Comparison of ENCODE assay signal across 16 cellular contexts in the genomic region with DNA sequence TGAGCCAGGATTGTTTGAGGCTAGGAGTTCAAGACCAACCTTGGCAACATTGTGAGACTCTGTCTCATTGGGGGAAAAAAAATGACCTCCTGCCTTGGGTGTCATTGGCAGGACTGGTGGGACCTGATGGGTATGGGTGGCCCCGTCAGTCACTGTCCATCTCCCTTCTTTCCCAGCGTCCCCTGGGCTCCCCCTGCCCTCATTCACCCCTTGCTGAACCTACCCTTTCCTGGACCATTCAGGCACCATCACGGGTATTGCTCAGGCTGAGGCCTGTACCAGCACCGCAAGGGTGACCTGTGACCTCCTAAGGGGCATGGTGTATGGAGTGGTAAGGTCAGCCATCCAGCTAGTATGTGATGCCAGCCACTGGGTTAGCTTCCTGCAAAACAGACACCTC. TPM values are rescaled to one million over a fixed set of nuclear protein-coding genes. Genes with fewer than 3 reads are reported as not detected.
DNase-seq lines count a peak whose midpoint lies in the region; ATAC-seq, FAIRE-seq and TF ChIP-seq lines count a peak whose summit lies in the region.
"Had no signal": no experiment of that assay in that cellular context is flagged by ENCODE, and none has a peak within 500 bp of the region (broad histone marks: within the 10 kb centered on the region; RNA-seq: fewer than 3 reads in every experiment).

No MANE protein-coding gene starts in this region.

- H3K27me3 Mint-ChIP-seq in stimulated activated naive CD8-positive, alpha-beta T cell treated with anti-CD3 and anti-CD28 coated beads, Interleukin-15, amount 100 ng/mL, for 72 hours = no peaks in the 10 kb centered on the region
- H3K27me3 Mint-ChIP-seq in natural killer cell treated with Interleukin-12 subunit alpha and Interleukin-12 subunit beta and Interleukin-15 and Interleukin-18, amount 100 ng/mL, for 72 hours = no peaks in the 10 kb centered on the region
- H3K27me3 Mint-ChIP-seq: CD4-positive, CD25-positive, alpha-beta regulatory T cell; IgD-negative memory B cell had no signal

- no peaks in the 10 kb centered on the region for H3K36me3 ChIP-seq in GM12878 (ENCODE audit: control insufficient read depth in 2 of 2, insufficient read depth in 2 of 2, low read length in 1 of 2)
- peaks cover 0 to 42% (median 9%) of the 10 kb centered on the region in 6 donors for H3K36me3 ChIP-seq in spleen

- POLR2A ChIA-PET in GM12878 (lab: Charles Lee) = interaction anchor here (0.5 kb wide), 1 partner anchor 352 kb away, joined by 4 read pairs; no protein-coding TSS in a partner anchor

- no peak overlapping the region for H2AFZ ChIP-seq in GM12878 (ENCODE audit: control insufficient read depth, low read depth, low read length)

- peak; percentile 20; the same call in 1 of the 2 replicates for TF ChIP-seq POLR2A in GM12878 (IDR thresholded peaks at IDR 0.05; ENCODE audit: low read depth, low read length)
- no peak for TF ChIP-seq POLR2A in spleen (IDR thresholded peaks at IDR 0.05)

- no peak for DNase-seq in stimulated activated naive CD8-positive, alpha-beta T cell treated with anti-CD3 and anti-CD28 coated beads, Interleukin-15, amount 100 ng/mL, for 72 hours
- no peak for DNase-seq in stimulated activated naive CD8-positive, alpha-beta T cell treated with anti-CD3 and anti-CD28 coated beads, Interleukin-15, Interleukin-2, amounts not matched to agents 100 U/mL and 50 U/mL, for 24 hours
- no peak for DNase-seq in GM12878 (ENCODE audit: low read depth, low spot score)
- no peak for DNase-seq in natural killer cell treated with Interleukin-12 subunit alpha and Interleukin-12 subunit beta and Interleukin-15 and Interleukin-18, amount 100 ng/mL, for 72 hours (ENCODE audit: low spot score)
- DNase-seq in stimulated activated effector memory CD8-positive, alpha-beta T cell treated with anti-CD3 and anti-CD28 coated beads, Interleukin-12 subunit alpha, Interleukin-12 subunit beta, amount 100 ng/mL, for 72 hours (ENCODE audit: low spot score in 2 of 2) = no peak
- DNase-seq in epidermal melanocyte (ENCODE audit: insufficient read length, low spot score) = no peak
- no peak for DNase-seq in spleen
- DNase-seq: ACHN; Calu3; CD4-positive, CD25-positive, alpha-beta regulatory T cell; DMS 273 treated with DMSO at 0.1 percent for 48 hours had no signal

- no peak for TF ChIP-seq EP300 in GM12878 (IDR thresholded peaks at IDR 0.05; ENCODE audit: borderline replicate concordance in 1 of 2, control insufficient read depth in 1 of 2, low read depth in 2 of 2, low read length in 2 of 2)

- FAIRE-seq in GM12878 (lab: Jason Lieb, UNC) = no peak
- FAIRE-seq: GM12891 had no signal

- H3K9me3 Mint-ChIP-seq in stimulated activated naive CD8-positive, alpha-beta T cell treated with anti-CD3 and anti-CD28 coated beads, Interleukin-15, amount 100 ng/mL, for 72 hours = no peaks in the 10 kb centered on the region
- H3K9me3 Mint-ChIP-seq in natural killer cell treated with Interleukin-12 subunit alpha and Interleukin-12 subunit beta and Interleukin-15 and Interleukin-18, amount 100 ng/mL, for 72 hours = no peaks in the 10 kb centered on the region
- no peaks in the 10 kb centered on the region for H3K9me3 Mint-ChIP-seq in stimulated activated effector memory CD8-positive, alpha-beta T cell treated with anti-CD3 and anti-CD28 coated beads, Interleukin-12 subunit alpha, Interleukin-12 subunit beta, amount 100 ng/mL, for 72 hours
- H3K9me3 Mint-ChIP-seq: CD4-positive, CD25-positive, alpha-beta regulatory T cell; IgD-negative memory B cell had no signal

- peak; percentile 11 for ATAC-seq in stimulated activated naive CD8-positive, alpha-beta T cell treated with anti-CD3 and anti-CD28 coated beads, Interleukin-15, amount 100 ng/mL, for 72 hours
- ATAC-seq in stimulated activated naive CD8-positive, alpha-beta T cell treated with anti-CD3 and anti-CD28 coated beads, Interleukin-15, Interleukin-2, amounts not matched to agents 100 U/mL and 50 U/mL, for 24 hours = no peak
- ATAC-seq in GM12878 (no peak), GM18867 (IDR thresholded peaks at IDR 0.05; ENCODE audit: unreplicated experiment) (no peak)
- ATAC-seq in natural killer cell treated with Interleukin-12 subunit alpha and Interleukin-12 subunit beta and Interleukin-15 and Interleukin-18, amount 100 ng/mL, for 72 hours = peak; percentile 11 to 36
- ATAC-seq in stimulated activated effector memory CD8-positive, alpha-beta T cell treated with anti-CD3 and anti-CD28 coated beads, Interleukin-12 subunit alpha, Interleukin-12 subunit beta, amount 100 ng/mL, for 72 hours = peak; percentile 4
- ATAC-seq: HCT116 had no signal

- TF ChIP-seq CTCF in GM12878 (IDR thresholded peaks at IDR 0.05 in 2 of 3, conservative IDR thresholded peaks at IDR 0.05 in 1 of 3; ENCODE audit: control insufficient read depth in 2 of 3, extremely low read depth in 1 of 3, insufficient read depth in 1 of 3, low read depth in 3 of 3, low read length in 3 of 3) (no peak), spleen (IDR thresholded peaks at IDR 0.05 in 8 of 11, conservative IDR thresholded peaks at IDR 0.05 in 3 of 11) (no peak)

- no peak overlapping the region for H3K27ac Mint-ChIP-seq in stimulated activated naive CD8-positive, alpha-beta T cell treated with anti-CD3 and anti-CD28 coated beads, Interleukin-15, amount 100 ng/mL, for 72 hours
- H3K27ac Mint-ChIP-seq in natural killer cell treated with Interleukin-12 subunit alpha and Interleukin-12 subunit beta and Interleukin-15 and Interleukin-18, amount 100 ng/mL, for 72 hours = no peak overlapping the region
- H3K27ac Mint-ChIP-seq in stimulated activated effector memory CD8-positive, alpha-beta T cell treated with anti-CD3 and anti-CD28 coated beads, Interleukin-12 subunit alpha, Interleukin-12 subunit beta, amount 100 ng/mL, for 72 hours = peak overlapping the region; percentile 37
- H3K27ac Mint-ChIP-seq: IgD-negative memory B cell had no signal

- intact Hi-C loops in GM12878 (cut with micrococcal nuclease; ENCODE audit: unreplicated experiment) (no loop called here), spleen (cut with DNase I; ENCODE audit: low total_unique reads) (no loop called here)

- CTCF ChIA-PET in GM12878 (lab: Yijun Ruan, JAX) = interaction anchor here (0.6 kb wide), 1 partner anchor 58 kb away, joined by 5 read pairs; no protein-coding TSS in a partner anchor

- RAD21 ChIA-PET in GM12878 (lab: Charles Lee; ENCODE audit: unreplicated experiment) = no interaction called here

- no peak overlapping the region for H3K4me3 ChIP-seq in GM12878
- no peak overlapping the region for H3K4me3 ChIP-seq in spleen
- H3K4me3 ChIP-seq: BLaER1 treated with 17β-estradiol and CSF1 and Interleukin-3, amounts not matched to agents 10 nM and 100 nM had no signal

- H3K9me3 ChIP-seq in GM12878 (replicated peaks; ENCODE audit: control insufficient read depth, insufficient read depth, low read length) (no peaks in the 10 kb centered on the region), spleen (no peaks in the 10 kb centered on the region)
- H3K9me3 ChIP-seq: BLaER1 treated with 17β-estradiol and CSF1 and Interleukin-3, amounts not matched to agents 10 nM and 100 nM had no signal

- SMC1A ChIA-PET in GM12878 (lab: Charles Lee; ENCODE audit: uncharacterized antibody, unreplicated experiment) = no interaction called here

- H3K9ac ChIP-seq in GM12878 (ENCODE audit: control insufficient read depth, insufficient read depth, low read length) = no peak overlapping the region
- H3K9ac ChIP-seq: BLaER1 treated with 17β-estradiol and CSF1 and Interleukin-3, amounts not matched to agents 10 nM and 100 nM had no signal

- H4K20me1 ChIP-seq in GM12878 (ENCODE audit: control insufficient read depth, insufficient read depth) = no peaks in the 10 kb centered on the region
- H4K20me1 ChIP-seq: BLaER1 treated with 17β-estradiol and CSF1 and Interleukin-3, amounts not matched to agents 10 nM and 100 nM had no signal

- H3K4me2 ChIP-seq in GM12878 (ENCODE audit: control insufficient read depth, insufficient read depth) = no peak overlapping the region
- H3K4me2 ChIP-seq: BLaER1 treated with 17β-estradiol and CSF1 and Interleukin-3, amounts not matched to agents 10 nM and 100 nM had no signal

- BruUV-seq in GM12878 (replicated peaks; lab: Mats Ljungman, UMichigan) = TSS peak; percentile 47

- H3K27me3 ChIP-seq in GM12878 (replicated peaks in 1 of 2; ENCODE audit: control insufficient read depth in 2 of 2, insufficient read depth in 2 of 2, low read length in 1 of 2) (no peaks in the 10 kb centered on the region), spleen (replicated peaks in 1 of 7) (no peaks in the 10 kb centered on the region)
- H3K27me3 ChIP-seq: BLaER1 treated with 17β-estradiol and CSF1 and Interleukin-3, amounts not matched to agents 10 nM and 100 nM had no signal

- H3K4me1 ChIP-seq in GM12878 (ENCODE audit: control insufficient read depth, insufficient read depth, low read length) (peaks cover 6% of the 10 kb centered on the region), spleen (peaks cover 0 to 7% (median 5%) of the 10 kb centered on the region in 6 donors)

- 96% methylated on average over 4 of the region's 4 CpGs for WGBS in GM12878 (ENCODE audit: insufficient coverage, insufficient replicate concordance, low lambda C conversion rate, missing lambda C conversion rate)
- 89 to 99% (median 93%) methylated on average over 3 to 4 of the region's 4 CpGs for whole genome bisulfite sequencing in spleen, 5 donors

- H3K27ac ChIP-seq in GM12878 (ENCODE audit: control insufficient read depth, insufficient read depth) (no peak overlapping the region), spleen (no peak overlapping the region)
- H3K27ac ChIP-seq: BLaER1 treated with 17β-estradiol and CSF1 and Interleukin-3, amounts not matched to agents 10 nM and 100 nM had no signal

- H3K79me2 ChIP-seq in GM12878 (ENCODE audit: control insufficient read depth, insufficient read depth, low read length) = no peaks in the 10 kb centered on the region

- TF ChIP-seq RAD21 in GM12878 (IDR thresholded peaks at IDR 0.05; ENCODE audit: insufficient read depth, low read depth, low read length) = no peak

- H3K4me1 Mint-ChIP-seq in stimulated activated naive CD8-positive, alpha-beta T cell treated with anti-CD3 and anti-CD28 coated beads, Interleukin-15, amount 100 ng/mL, for 72 hours = peaks cover 8% of the 10 kb centered on the region
- peaks cover 6 to 7% of the 10 kb centered on the region in 2 donors for H3K4me1 Mint-ChIP-seq in natural killer cell treated with Interleukin-12 subunit alpha and Interleukin-12 subunit beta and Interleukin-15 and Interleukin-18, amount 100 ng/mL, for 72 hours (ENCODE audit: low read depth in 2 of 2)
- peaks cover 8% of the 10 kb centered on the region for H3K4me1 Mint-ChIP-seq in stimulated activated effector memory CD8-positive, alpha-beta T cell treated with anti-CD3 and anti-CD28 coated beads, Interleukin-12 subunit alpha, Interleukin-12 subunit beta, amount 100 ng/mL, for 72 hours

- in situ Hi-C loops in GM12878 (cut with MboI) = no loop called here

- H3K36me3 Mint-ChIP-seq in natural killer cell treated with Interleukin-12 subunit alpha and Interleukin-12 subunit beta and Interleukin-15 and Interleukin-18, amount 100 ng/mL, for 72 hours = no peaks in the 10 kb centered on the region
- no peaks in the 10 kb centered on the region for H3K36me3 Mint-ChIP-seq in stimulated activated effector memory CD8-positive, alpha-beta T cell treated with anti-CD3 and anti-CD28 coated beads, Interleukin-12 subunit alpha, Interleukin-12 subunit beta, amount 100 ng/mL, for 72 hours
- H3K36me3 Mint-ChIP-seq: CD4-positive, CD25-positive, alpha-beta regulatory T cell; IgD-negative memory B cell had no signal

- no peak overlapping the region for H3K4me3 Mint-ChIP-seq in stimulated activated naive CD8-positive, alpha-beta T cell treated with anti-CD3 and anti-CD28 coated beads, Interleukin-15, amount 100 ng/mL, for 72 hours
- H3K4me3 Mint-ChIP-seq in natural killer cell treated with Interleukin-12 subunit alpha and Interleukin-12 subunit beta and Interleukin-15 and Interleukin-18, amount 100 ng/mL, for 72 hours = no peak overlapping the region
- H3K4me3 Mint-ChIP-seq in stimulated activated effector memory CD8-positive, alpha-beta T cell treated with anti-CD3 and anti-CD28 coated beads, Interleukin-12 subunit alpha, Interleukin-12 subunit beta, amount 100 ng/mL, for 72 hours = no peak overlapping the region
- H3K4me3 Mint-ChIP-seq: IgD-negative memory B cell had no signal

RNA-seq across cellular contexts. Expression of a gene that starts 19.4 kb away (rescaled TPM):
- total RNA-seq in GM12878 (2013; cell fraction: nucleolus; rRNA removed) = 39.9 and 93.0 TPM in 2 replicates
- 32.5 and 34.2 TPM in 2 replicates for total RNA-seq in GM12878 (2014; rRNA removed)
- 15.5 and 16.0 TPM in 2 replicates for total RNA-seq in GM12878 (2014; rRNA removed; fragmentation: Illumina TruSeq; extraction: Trizol)
- 29.7 and 30.1 TPM in 2 replicates for total RNA-seq in GM12878 (2021)
- polyA plus RNA-seq in GM12878 (2011; ENCODE audit: low read depth) = 12.0 TPM
- 14.8 and 36.7 TPM in 2 replicates for polyA plus RNA-seq in GM12878 (2011; rRNA removed)
- polyA plus RNA-seq in GM12878 (2011; cell fraction: cytosol; rRNA removed) = 39.9 and 58.6 TPM in 2 replicates
- 117 and 134 TPM in 2 replicates for polyA plus RNA-seq in GM12878 (2011; cell fraction: nucleus; rRNA removed)
- 24.9 and 25.3 TPM in 2 replicates for polyA plus RNA-seq in GM12878 (2012)
- 6.4 and 12.6 TPM in 2 replicates for polyA plus RNA-seq in GM12878 (2014; fragmentation: Illumina TruSeq; extraction: Trizol)
- 1 to 10 TPM in 1 of 2 experiments, under 1 TPM in 1; 0.66 to 7.1 TPM for polyA plus RNA-seq in GM12878 (2014; fragmentation: Nextera tagmentation; extraction: Ambion mirVana)
- 36.0 and 43.5 TPM in 2 replicates for polyA plus RNA-seq in GM12878 (2014; rRNA removed)
- 10 to 100 TPM; 27.8 to 30.5 TPM for polyA plus RNA-seq in GM12878 (2016; fragmentation: Nextera tagmentation; extraction: Ambion mirVana)
- 16.2 and 35.3 TPM in 2 replicates for polyA minus RNA-seq in GM12878 (2011; rRNA and poly(A)+ RNA removed)
- 13.7 and 13.8 TPM in 2 replicates for polyA minus RNA-seq in GM12878 (2011; cell fraction: cytosol; rRNA and poly(A)+ RNA removed)
- polyA minus RNA-seq in GM12878 (2011; cell fraction: nucleus; rRNA and poly(A)+ RNA removed) = 19.8 and 34.1 TPM in 2 replicates
- 10 to 100 TPM; 63.1 to 68.3 TPM for total RNA-seq in natural killer cell treated with Interleukin-12 subunit alpha and Interleukin-12 subunit beta and Interleukin-15 and Interleukin-18, amount 100 ng/mL, for 72 hours
- 10 to 100 TPM; 30.9 to 45.1 (median 39.3) TPM for total RNA-seq in spleen
- 10 to 100 TPM; 24.6 to 56.4 (median 51.2) TPM for polyA plus RNA-seq in spleen

RNA-seq across cellular contexts. Expression of a gene that starts 19.6 kb away (rescaled TPM):
- 27.7 and 30.8 TPM in 2 replicates for total RNA-seq in GM12878 (2013; cell fraction: nucleolus; rRNA removed)
- total RNA-seq in GM12878 (2014; rRNA removed) = 25.6 and 26.4 TPM in 2 replicates
- total RNA-seq in GM12878 (2014; rRNA removed; fragmentation: Illumina TruSeq; extraction: Trizol) = 31.6 and 33.8 TPM in 2 replicates
- total RNA-seq in GM12878 (2021) = 23.6 and 25.0 TPM in 2 replicates
- 13.4 TPM for polyA plus RNA-seq in GM12878 (2011; ENCODE audit: low read depth)
- polyA plus RNA-seq in GM12878 (2011; rRNA removed) = 30.2 and 31.2 TPM in 2 replicates
- polyA plus RNA-seq in GM12878 (2011; cell fraction: cytosol; rRNA removed) = 29.3 and 30.5 TPM in 2 replicates
- 13.6 and 16.4 TPM in 2 replicates for polyA plus RNA-seq in GM12878 (2011; cell fraction: nucleus; rRNA removed)
- 15.9 and 33.1 TPM in 2 replicates for polyA plus RNA-seq in GM12878 (2012)
- 27.4 and 29.2 TPM in 2 replicates for polyA plus RNA-seq in GM12878 (2014; fragmentation: Illumina TruSeq; extraction: Trizol)
- polyA plus RNA-seq in GM12878 (2014; fragmentation: Nextera tagmentation; extraction: Ambion mirVana) = 10 to 100 TPM; 12.4 to 20.1 TPM
- polyA plus RNA-seq in GM12878 (2014; rRNA removed) = 29.2 and 29.8 TPM in 2 replicates
- 10 to 100 TPM; 29.0 to 29.6 TPM for polyA plus RNA-seq in GM12878 (2016; fragmentation: Nextera tagmentation; extraction: Ambion mirVana)
- polyA minus RNA-seq in GM12878 (2011; rRNA and poly(A)+ RNA removed) = 30.9 and 32.2 TPM in 2 replicates
- 9.2 and 13.9 TPM in 2 replicates for polyA minus RNA-seq in GM12878 (2011; cell fraction: cytosol; rRNA and poly(A)+ RNA removed)
- polyA minus RNA-seq in GM12878 (2011; cell fraction: nucleus; rRNA and poly(A)+ RNA removed) = 10.2 and 14.0 TPM in 2 replicates
- 10 to 100 TPM; 45.8 to 54.7 TPM for total RNA-seq in natural killer cell treated with Interleukin-12 subunit alpha and Interleukin-12 subunit beta and Interleukin-15 and Interleukin-18, amount 100 ng/mL, for 72 hours
- total RNA-seq in spleen = 10 to 100 TPM; 30.3 to 46.2 (median 42.5) TPM
- 10 to 100 TPM; 11.5 to 30.9 (median 12.0) TPM for polyA plus RNA-seq in spleen

Comparison
In these comparisons a context has a peak if more than half of its experiments do, and no peak if none do; other contexts are left out.
1. ATAC-seq: peak in stimulated activated naive CD8-positive, alpha-beta T cell treated with anti-CD3 and anti-CD28 coated beads, Interleukin-15, amount 100 ng/mL, for 72 hours (single experiment), natural killer cell treated with Interleukin-12 subunit alpha and Interleukin-12 subunit beta and Interleukin-15 and Interleukin-18, amount 100 ng/mL, for 72 hours (2 of 2) and stimulated activated effector memory CD8-positive, alpha-beta T cell treated with anti-CD3 and anti-CD28 coated beads, Interleukin-12 subunit alpha, Interleukin-12 subunit beta, amount 100 ng/mL, for 72 hours (single experiment); none in stimulated activated naive CD8-positive, alpha-beta T cell treated with anti-CD3 and anti-CD28 coated beads, Interleukin-15, Interleukin-2, amounts not matched to agents 100 U/mL and 50 U/mL, for 24 hours (single experiment), GM12878 (single experiment) and GM18867 (single experiment).